Comparison of ENCODE assay signal across 1 cellular context in the genomic region with DNA sequence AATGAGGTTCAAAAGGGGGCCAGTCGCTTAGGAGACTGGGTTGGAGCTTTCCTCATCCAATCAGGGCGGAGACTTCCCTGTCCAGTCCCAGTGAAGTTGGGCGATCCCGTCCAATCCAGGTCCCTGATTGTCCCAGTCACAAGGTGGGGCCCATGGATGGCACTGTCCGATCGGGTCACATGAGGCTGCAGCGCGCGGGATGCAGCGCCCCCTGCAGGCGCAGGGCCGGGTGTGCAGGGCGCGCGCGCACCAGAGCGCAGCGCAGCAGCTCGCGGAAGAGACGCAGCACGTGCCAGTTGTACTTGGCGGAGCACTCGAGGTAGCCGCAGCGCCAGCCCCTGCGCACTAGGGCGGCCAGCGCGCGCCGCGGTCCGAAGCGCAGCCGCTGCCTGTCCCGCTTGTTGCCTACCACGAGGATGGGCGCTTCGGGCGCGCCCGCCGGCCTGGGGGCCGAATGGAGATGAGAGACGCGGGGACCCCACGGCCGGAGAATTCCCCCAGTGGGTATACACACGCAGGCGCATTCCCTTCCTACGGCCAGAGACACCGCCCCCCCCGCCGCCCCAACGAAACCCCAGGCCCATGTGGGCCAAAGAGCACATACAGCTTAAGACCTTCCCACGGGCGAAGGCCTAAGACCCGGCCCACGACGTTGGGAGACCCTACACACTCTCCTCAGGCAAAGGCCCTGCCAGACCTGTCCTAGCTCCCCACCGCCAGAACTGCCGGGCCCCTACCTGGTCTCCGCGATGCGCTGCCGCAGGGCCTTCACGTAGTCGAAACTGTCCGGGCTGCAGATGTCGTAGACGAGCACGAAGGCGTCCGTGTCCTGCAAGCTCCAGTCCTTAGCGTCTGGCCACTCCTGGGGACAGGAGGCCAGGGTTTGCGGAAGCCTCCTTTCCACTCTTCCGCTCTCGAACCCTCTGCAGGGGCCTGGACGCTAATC.
TF ChIP-seq lines count a peak whose summit lies in the region.

No MANE protein-coding gene starts in this region.

TF ChIP-seq in WTC11, 78 proteins besides CTCF, POLR2A, EP300 and RAD21 (continued from another document and continues in another):
- TF ChIP-seq AFF4 (CRISPR knock-in tag; IDR thresholded peaks at IDR 0.05; ENCODE audit: borderline replicate concordance), result peak; percentile 88; the same call in 1 of the 2 replicates
- peak; percentile 97 for TF ChIP-seq NR3C1 (CRISPR knock-in tag; conservative IDR thresholded peaks at IDR 0.05; ENCODE audit: low read depth)
- peak; percentile 90; the same call in 1 of the 2 replicates for TF ChIP-seq SMAD4 (CRISPR knock-in tag; IDR thresholded peaks at IDR 0.05)
- TF ChIP-seq, protein P1, sequence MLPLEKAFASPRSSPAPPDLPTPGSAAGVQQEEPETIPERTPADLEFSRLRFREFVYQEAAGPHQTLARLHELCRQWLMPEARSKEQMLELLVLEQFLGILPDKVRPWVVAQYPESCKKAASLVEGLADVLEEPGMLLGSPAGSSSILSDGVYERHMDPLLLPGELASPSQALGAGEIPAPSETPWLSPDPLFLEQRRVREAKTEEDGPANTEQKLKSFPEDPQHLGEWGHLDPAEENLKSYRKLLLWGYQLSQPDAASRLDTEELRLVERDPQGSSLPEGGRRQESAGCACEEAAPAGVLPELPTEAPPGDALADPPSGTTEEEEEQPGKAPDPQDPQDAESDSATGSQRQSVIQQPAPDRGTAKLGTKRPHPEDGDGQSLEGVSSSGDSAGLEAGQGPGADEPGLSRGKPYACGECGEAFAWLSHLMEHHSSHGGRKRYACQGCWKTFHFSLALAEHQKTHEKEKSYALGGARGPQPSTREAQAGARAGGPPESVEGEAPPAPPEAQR (CRISPR knock-in tag; IDR thresholded peaks at IDR 0.05), result no peak
- TF ChIP-seq GRHL2 (CRISPR knock-in tag; IDR thresholded peaks at IDR 0.05; ENCODE audit: insufficient replicate concordance, severe bottlenecking), result no peak
- peak; percentile 53; the same call in 1 of the 2 replicates for TF ChIP-seq ZNF263 (CRISPR knock-in tag; IDR thresholded peaks at IDR 0.05; ENCODE audit: low read depth)
- TF ChIP-seq ESRRA (CRISPR knock-in tag; IDR thresholded peaks at IDR 0.05; ENCODE audit: borderline replicate concordance), result peak; percentile 98
- no peak for TF ChIP-seq EMX1 (CRISPR knock-in tag; IDR thresholded peaks at IDR 0.05)
- TF ChIP-seq, protein P2, sequence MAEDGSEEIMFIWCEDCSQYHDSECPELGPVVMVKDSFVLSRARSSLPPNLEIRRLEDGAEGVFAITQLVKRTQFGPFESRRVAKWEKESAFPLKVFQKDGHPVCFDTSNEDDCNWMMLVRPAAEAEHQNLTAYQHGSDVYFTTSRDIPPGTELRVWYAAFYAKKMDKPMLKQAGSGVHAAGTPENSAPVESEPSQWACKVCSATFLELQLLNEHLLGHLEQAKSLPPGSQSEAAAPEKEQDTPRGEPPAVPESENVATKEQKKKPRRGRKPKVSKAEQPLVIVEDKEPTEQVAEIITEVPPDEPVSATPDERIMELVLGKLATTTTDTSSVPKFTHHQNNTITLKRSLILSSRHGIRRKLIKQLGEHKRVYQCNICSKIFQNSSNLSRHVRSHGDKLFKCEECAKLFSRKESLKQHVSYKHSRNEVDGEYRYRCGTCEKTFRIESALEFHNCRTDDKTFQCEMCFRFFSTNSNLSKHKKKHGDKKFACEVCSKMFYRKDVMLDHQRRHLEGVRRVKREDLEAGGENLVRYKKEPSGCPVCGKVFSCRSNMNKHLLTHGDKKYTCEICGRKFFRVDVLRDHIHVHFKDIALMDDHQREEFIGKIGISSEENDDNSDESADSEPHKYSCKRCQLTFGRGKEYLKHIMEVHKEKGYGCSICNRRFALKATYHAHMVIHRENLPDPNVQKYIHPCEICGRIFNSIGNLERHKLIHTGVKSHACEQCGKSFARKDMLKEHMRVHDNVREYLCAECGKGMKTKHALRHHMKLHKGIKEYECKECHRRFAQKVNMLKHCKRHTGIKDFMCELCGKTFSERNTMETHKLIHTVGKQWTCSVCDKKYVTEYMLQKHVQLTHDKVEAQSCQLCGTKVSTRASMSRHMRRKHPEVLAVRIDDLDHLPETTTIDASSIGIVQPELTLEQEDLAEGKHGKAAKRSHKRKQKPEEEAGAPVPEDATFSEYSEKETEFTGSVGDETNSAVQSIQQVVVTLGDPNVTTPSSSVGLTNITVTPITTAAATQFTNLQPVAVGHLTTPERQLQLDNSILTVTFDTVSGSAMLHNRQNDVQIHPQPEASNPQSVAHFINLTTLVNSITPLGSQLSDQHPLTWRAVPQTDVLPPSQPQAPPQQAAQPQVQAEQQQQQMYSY (CRISPR knock-in tag; IDR thresholded peaks at IDR 0.05), result peak; percentile 52
- no peak for TF ChIP-seq ZNF423 (CRISPR knock-in tag; IDR thresholded peaks at IDR 0.05)
- TF ChIP-seq ZNF219 (CRISPR knock-in tag; IDR thresholded peaks at IDR 0.05; ENCODE audit: borderline replicate concordance), result peak; percentile 97
- TF ChIP-seq TP53 (CRISPR knock-in tag; IDR thresholded peaks at IDR 0.05), result peak; percentile 99
- peak; percentile 99 for TF ChIP-seq RELA (CRISPR knock-in tag; IDR thresholded peaks at IDR 0.05; ENCODE audit: borderline replicate concordance)
- peak; percentile 97 for TF ChIP-seq E2F5 (CRISPR knock-in tag; IDR thresholded peaks at IDR 0.05)
- TF ChIP-seq SP1 (CRISPR knock-in tag; conservative IDR thresholded peaks at IDR 0.05), result peak; percentile 75
- TF ChIP-seq ZNF416 (CRISPR knock-in tag; IDR thresholded peaks at IDR 0.05), result no peak
- TF ChIP-seq, protein P3, sequence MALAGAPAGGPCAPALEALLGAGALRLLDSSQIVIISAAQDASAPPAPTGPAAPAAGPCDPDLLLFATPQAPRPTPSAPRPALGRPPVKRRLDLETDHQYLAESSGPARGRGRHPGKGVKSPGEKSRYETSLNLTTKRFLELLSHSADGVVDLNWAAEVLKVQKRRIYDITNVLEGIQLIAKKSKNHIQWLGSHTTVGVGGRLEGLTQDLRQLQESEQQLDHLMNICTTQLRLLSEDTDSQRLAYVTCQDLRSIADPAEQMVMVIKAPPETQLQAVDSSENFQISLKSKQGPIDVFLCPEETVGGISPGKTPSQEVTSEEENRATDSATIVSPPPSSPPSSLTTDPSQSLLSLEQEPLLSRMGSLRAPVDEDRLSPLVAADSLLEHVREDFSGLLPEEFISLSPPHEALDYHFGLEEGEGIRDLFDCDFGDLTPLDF (CRISPR knock-in tag; IDR thresholded peaks at IDR 0.05), result peak; percentile 99
- TF ChIP-seq, protein P4, sequence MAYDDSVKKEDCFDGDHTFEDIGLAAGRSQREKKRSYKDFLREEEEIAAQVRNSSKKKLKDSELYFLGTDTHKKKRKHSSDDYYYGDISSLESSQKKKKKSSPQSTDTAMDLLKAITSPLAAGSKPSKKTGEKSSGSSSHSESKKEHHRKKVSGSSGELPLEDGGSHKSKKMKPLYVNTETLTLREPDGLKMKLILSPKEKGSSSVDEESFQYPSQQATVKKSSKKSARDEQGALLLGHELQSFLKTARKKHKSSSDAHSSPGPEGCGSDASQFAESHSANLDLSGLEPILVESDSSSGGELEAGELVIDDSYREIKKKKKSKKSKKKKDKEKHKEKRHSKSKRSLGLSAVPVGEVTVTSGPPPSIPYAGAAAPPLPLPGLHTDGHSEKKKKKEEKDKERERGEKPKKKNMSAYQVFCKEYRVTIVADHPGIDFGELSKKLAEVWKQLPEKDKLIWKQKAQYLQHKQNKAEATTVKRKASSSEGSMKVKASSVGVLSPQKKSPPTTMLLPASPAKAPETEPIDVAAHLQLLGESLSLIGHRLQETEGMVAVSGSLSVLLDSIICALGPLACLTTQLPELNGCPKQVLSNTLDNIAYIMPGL (CRISPR knock-in tag; IDR thresholded peaks at IDR 0.05), result peak; percentile 99
- peak; percentile 94; the same call in 1 of the 2 replicates for TF ChIP-seq ATF1 (CRISPR knock-in tag; IDR thresholded peaks at IDR 0.05)
- TF ChIP-seq USF1 (CRISPR knock-in tag; IDR thresholded peaks at IDR 0.05), result peak; percentile 96
- TF ChIP-seq CDX4 (CRISPR knock-in tag; IDR thresholded peaks at IDR 0.05; ENCODE audit: borderline replicate concordance), result no peak
- peak; percentile 47; the same call in 1 of the 2 replicates for TF ChIP-seq ZNF317 (CRISPR knock-in tag; IDR thresholded peaks at IDR 0.05; ENCODE audit: borderline replicate concordance, low read depth)
- no peak for TF ChIP-seq SOX15 (CRISPR knock-in tag; IDR thresholded peaks at IDR 0.05)
- TF ChIP-seq, protein P5, sequence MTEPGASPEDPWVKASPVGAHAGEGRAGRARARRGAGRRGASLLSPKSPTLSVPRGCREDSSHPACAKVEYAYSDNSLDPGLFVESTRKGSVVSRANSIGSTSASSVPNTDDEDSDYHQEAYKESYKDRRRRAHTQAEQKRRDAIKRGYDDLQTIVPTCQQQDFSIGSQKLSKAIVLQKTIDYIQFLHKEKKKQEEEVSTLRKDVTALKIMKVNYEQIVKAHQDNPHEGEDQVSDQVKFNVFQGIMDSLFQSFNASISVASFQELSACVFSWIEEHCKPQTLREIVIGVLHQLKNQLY (CRISPR knock-in tag; IDR thresholded peaks at IDR 0.05), result peak; percentile 97
- no peak for TF ChIP-seq ZNF671 (CRISPR knock-in tag; IDR thresholded peaks at IDR 0.05)
- TF ChIP-seq GABPB1 (CRISPR knock-in tag; IDR thresholded peaks at IDR 0.05), result no peak
- no peak for TF ChIP-seq IRF2 (CRISPR knock-in tag; IDR thresholded peaks at IDR 0.05; ENCODE audit: borderline replicate concordance, low read depth)
- no peak for TF ChIP-seq RORB (CRISPR knock-in tag; IDR thresholded peaks at IDR 0.05)
- peak; percentile 99 for TF ChIP-seq TEAD1 (CRISPR knock-in tag; IDR thresholded peaks at IDR 0.05)
- TF ChIP-seq ZNF281 (CRISPR knock-in tag; IDR thresholded peaks at IDR 0.05), result peak; percentile 97
- TF ChIP-seq NR1H2 (CRISPR knock-in tag; IDR thresholded peaks at IDR 0.05), result 0 out of 2 replicates have a peak, but pooled peaks have one; percentile 23
- TF ChIP-seq ZBTB43 (CRISPR knock-in tag; IDR thresholded peaks at IDR 0.05), result peak; percentile 96
- TF ChIP-seq CREM (CRISPR knock-in tag; IDR thresholded peaks at IDR 0.05), result peak; percentile 80; the same call in 1 of the 2 replicates
